In genomic region chr12:31950492-31950891, GRCh38 we compare ENCODE assay signal across 17 cellular contexts. TPM values are rescaled to one million over a fixed set of nuclear protein-coding genes. Genes with fewer than 3 reads are reported as not detected.
DNase-seq lines count a peak whose midpoint lies in the region; ATAC-seq, FAIRE-seq and TF ChIP-seq lines count a peak whose summit lies in the region.
"Had no signal": no experiment of that assay in that cellular context is flagged by ENCODE, and none has a peak within 500 bp of the region (broad histone marks: within the 10 kb centered on the region; RNA-seq: fewer than 3 reads in every experiment).

No MANE protein-coding gene starts in this region.

- FAIRE-seq in HepG2 (lab: Jason Lieb, UNC) (no peak), HTR-8/SVneo (lab: Jason Lieb, UNC) (no peak)
- FAIRE-seq: A549 had no signal

- POLR2A ChIA-PET in HepG2 (lab: Yijun Ruan, JAX) (interaction anchor here (1.0 kb wide), 1 partner anchor 8 kb away, joined by 5 read pairs; the partner anchor contains the start of gene RESF1), T-cell (lab: Charles Lee) (no interaction called here)

- peak overlapping the region; percentile 66 to 82 for H3K27ac Mint-ChIP-seq in T-cell
- peak overlapping the region; percentile 42 for H3K27ac Mint-ChIP-seq in stimulated activated naive B cell treated with anti-CD40 and anti-IgM and Interleukin-4, amounts not matched to agents 10 μg/mL and 1 μg/mL and 100 μg/mL, for 72 hours
- H3K27ac Mint-ChIP-seq: CD14-positive monocyte, HFFc6 had no signal

- H3K4me3 Mint-ChIP-seq in T-cell: no peak overlapping the region
- H3K4me3 Mint-ChIP-seq in stimulated activated naive B cell treated with anti-CD40 and anti-IgM and Interleukin-4, amounts not matched to agents 10 μg/mL and 1 μg/mL and 100 μg/mL, for 72 hours: no peak overlapping the region
- H3K4me3 Mint-ChIP-seq: CD14-positive monocyte, HFFc6 had no signal

- in situ Hi-C loops in HepG2 (cut with HindIII; ENCODE audit: extremely low pct_ligation_motif_present, low pct_unique_long_range_greater_than_20kb): no loop called here
- in situ Hi-C loops in G401 (cut with HindIII; ENCODE audit: low sequenced_read_pairs): no loop called here

- TF ChIP-seq EP300 in HepG2 (IDR thresholded peaks at IDR 0.05; ENCODE audit: low read depth in 2 of 2, low read length in 2 of 2) (no peak), HepG2 (CRISPR knock-in tag; IDR thresholded peaks at IDR 0.05; ENCODE audit: borderline replicate concordance) (no peak)

- H3K36me3 ChIP-seq in right lobe of liver (no peaks in the 10 kb centered on the region), HepG2 (replicated peaks in 1 of 2; ENCODE audit: control insufficient read depth in 1 of 2, insufficient read depth in 2 of 2, low read length in 2 of 2) (no peaks in the 10 kb centered on the region)

- no peaks in the 10 kb centered on the region for H3K79me2 ChIP-seq in HepG2 (ENCODE audit: insufficient read depth, low read length)

- no TSS peak for BruUV-seq in HepG2 (replicated peaks; lab: Mats Ljungman, UMichigan)

- ATAC-seq in right lobe of liver (no peak), HepG2 (no peak), T-cell (replicated peaks in 1 of 4) (no peak)
- ATAC-seq in stimulated activated naive B cell treated with anti-CD40 and anti-IgM and Interleukin-4, amounts not matched to agents 10 μg/mL and 1 μg/mL and 100 μg/mL, for 72 hours (replicated peaks): no peak
- ATAC-seq: A549, Right ventricle myocardium inferior had no signal

- peaks cover 29% of the 10 kb centered on the region for H3K36me3 Mint-ChIP-seq in T-cell
- peaks cover 42 to 63% of the 10 kb centered on the region in 2 donors for H3K36me3 Mint-ChIP-seq in stimulated activated naive B cell treated with anti-CD40 and anti-IgM and Interleukin-4, amounts not matched to agents 10 μg/mL and 1 μg/mL and 100 μg/mL, for 72 hours

- DNase-seq in right lobe of liver (no peak), HepG2 (ENCODE audit: low spot score) (no peak), T-cell (no peak), islet precursor cell (peak; percentile 45), HTR-8/SVneo (ENCODE audit: insufficient read length, low spot score) (no peak), DMS114 treated with DMSO at 0.1 percent for 48 hours (lab: John Stamatoyannopoulos, UW; ENCODE audit: unreplicated experiment) (no peak), G401 (ENCODE audit: low spot score) (no peak)
- DNase-seq in stimulated activated naive B cell treated with anti-CD40 and anti-IgM and Interleukin-4, amounts not matched to agents 10 μg/mL and 1 μg/mL and 100 μg/mL, for 72 hours: no peak
- DNase-seq: DND-41, HFFc6, KG1, NCI-H1092, NCI-H226, NCI-H69 had no signal

- CTCF ChIA-PET in HepG2 (lab: Yijun Ruan, JAX; ENCODE audit: low intra/inter-chr PET ratio, low total read pairs): no interaction called here
- CTCF ChIA-PET in T-cell (lab: Charles Lee): interaction anchor here in 1 of 2 donors (0.7 kb wide), 1 partner anchor 221 kb away, joined by 3 read pairs; no protein-coding TSS in a partner anchor

- no peak overlapping the region for H3K4me2 ChIP-seq in HepG2 (ENCODE audit: low read depth, low read length)
- H3K4me2 ChIP-seq: A549 had no signal

- no peak for TF ChIP-seq RAD21 in HepG2 (CRISPR knock-in tag; IDR thresholded peaks at IDR 0.05)

- H3K27me3 ChIP-seq in right lobe of liver (no peaks in the 10 kb centered on the region), HepG2 (ENCODE audit: control insufficient read depth in 1 of 2, insufficient read depth in 2 of 2, low read length in 2 of 2) (no peaks in the 10 kb centered on the region)

- H3K27ac ChIP-seq in right lobe of liver (peak overlapping the region in 2 of 3 donors; percentile 80), HepG2 (ENCODE audit: extremely low read length, insufficient read depth, low read length) (no peak overlapping the region)
- H3K27ac ChIP-seq: A549 had no signal

- H3K4me1 Mint-ChIP-seq in T-cell: peaks cover 40 to 43% (median 41%) of the 10 kb centered on the region in 3 donors
- H3K4me1 Mint-ChIP-seq in stimulated activated naive B cell treated with anti-CD40 and anti-IgM and Interleukin-4, amounts not matched to agents 10 μg/mL and 1 μg/mL and 100 μg/mL, for 72 hours: peaks cover 34 to 48% of the 10 kb centered on the region in 2 donors

- H3K9me3 ChIP-seq in right lobe of liver (no peaks in the 10 kb centered on the region), HepG2 (ENCODE audit: low read length) (peaks cover 11% of the 10 kb centered on the region; the same call in 1 of the 2 replicates)
- H3K9me3 ChIP-seq: A549 had no signal

- H3K9me3 Mint-ChIP-seq in T-cell: peaks cover 3 to 24% (median 7%) of the 10 kb centered on the region in 3 donors
- H3K9me3 Mint-ChIP-seq in stimulated activated naive B cell treated with anti-CD40 and anti-IgM and Interleukin-4, amounts not matched to agents 10 μg/mL and 1 μg/mL and 100 μg/mL, for 72 hours: peaks cover 24 to 27% of the 10 kb centered on the region in 2 donors

- TF ChIP-seq POLR2A in right lobe of liver (IDR thresholded peaks at IDR 0.05) (no peak), HepG2 (IDR thresholded peaks at IDR 0.05; ENCODE audit: insufficient read depth in 1 of 2, low read depth in 2 of 2, low read length in 2 of 2) (no peak)

- no peak overlapping the region for H3K9ac ChIP-seq in HepG2 (ENCODE audit: insufficient read depth, low read depth, low read length)

- H3K4me3 ChIP-seq in right lobe of liver (no peak overlapping the region), HepG2 (replicated peaks in 1 of 3; ENCODE audit: insufficient read depth in 1 of 3, low read depth in 2 of 3, low read length in 3 of 3) (no peak overlapping the region)
- H3K4me3 ChIP-seq: A549 had no signal

- intact Hi-C loops in right lobe of liver (cut with DNase I) (no loop called here), HepG2 (cut with micrococcal nuclease; ENCODE audit: unreplicated experiment) (no loop called here)

- TF ChIP-seq CTCF in right lobe of liver (IDR thresholded peaks at IDR 0.05): no peak
- TF ChIP-seq CTCF in HepG2 (CRISPR knock-in tag; IDR thresholded peaks at IDR 0.05): no peak

- no peaks in the 10 kb centered on the region for H4K20me1 ChIP-seq in HepG2 (ENCODE audit: insufficient read depth, low read length)

- peaks cover 0 to 18% (median 6%) of the 10 kb centered on the region in 4 donors for H3K4me1 ChIP-seq in right lobe of liver
- peaks cover 28% of the 10 kb centered on the region for H3K4me1 ChIP-seq in HepG2 (ENCODE audit: insufficient read depth, low read length)
- H3K4me1 ChIP-seq: A549 had no signal

- no peaks in the 10 kb centered on the region for H3K27me3 Mint-ChIP-seq in T-cell
- no peaks in the 10 kb centered on the region for H3K27me3 Mint-ChIP-seq in stimulated activated naive B cell treated with anti-CD40 and anti-IgM and Interleukin-4, amounts not matched to agents 10 μg/mL and 1 μg/mL and 100 μg/mL, for 72 hours

- H2AFZ ChIP-seq in HepG2 (ENCODE audit: low read length): no peak overlapping the region

TF ChIP-seq in HepG2, 621 proteins besides CTCF, POLR2A, EP300 and RAD21 (continues in another document):
- TF ChIP-seq ZNF558 (CRISPR knock-in tag; IDR thresholded peaks at IDR 0.05; ENCODE audit: borderline replicate concordance) (no peak), ZNF431 (CRISPR knock-in tag; IDR thresholded peaks at IDR 0.05; ENCODE audit: borderline replicate concordance, low read depth) (no peak)
- TF ChIP-seq, protein P1, sequence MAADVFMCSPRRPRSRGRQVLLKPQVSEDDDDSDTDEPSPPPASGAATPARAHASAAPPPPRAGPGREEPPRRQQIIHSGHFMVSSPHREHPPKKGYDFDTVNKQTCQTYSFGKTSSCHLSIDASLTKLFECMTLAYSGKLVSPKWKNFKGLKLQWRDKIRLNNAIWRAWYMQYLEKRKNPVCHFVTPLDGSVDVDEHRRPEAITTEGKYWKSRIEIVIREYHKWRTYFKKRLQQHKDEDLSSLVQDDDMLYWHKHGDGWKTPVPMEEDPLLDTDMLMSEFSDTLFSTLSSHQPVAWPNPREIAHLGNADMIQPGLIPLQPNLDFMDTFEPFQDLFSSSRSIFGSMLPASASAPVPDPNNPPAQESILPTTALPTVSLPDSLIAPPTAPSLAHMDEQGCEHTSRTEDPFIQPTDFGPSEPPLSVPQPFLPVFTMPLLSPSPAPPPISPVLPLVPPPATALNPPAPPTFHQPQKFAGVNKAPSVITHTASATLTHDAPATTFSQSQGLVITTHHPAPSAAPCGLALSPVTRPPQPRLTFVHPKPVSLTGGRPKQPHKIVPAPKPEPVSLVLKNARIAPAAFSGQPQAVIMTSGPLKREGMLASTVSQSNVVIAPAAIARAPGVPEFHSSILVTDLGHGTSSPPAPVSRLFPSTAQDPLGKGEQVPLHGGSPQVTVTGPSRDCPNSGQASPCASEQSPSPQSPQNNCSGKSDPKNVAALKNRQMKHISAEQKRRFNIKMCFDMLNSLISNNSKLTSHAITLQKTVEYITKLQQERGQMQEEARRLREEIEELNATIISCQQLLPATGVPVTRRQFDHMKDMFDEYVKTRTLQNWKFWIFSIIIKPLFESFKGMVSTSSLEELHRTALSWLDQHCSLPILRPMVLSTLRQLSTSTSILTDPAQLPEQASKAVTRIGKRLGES (CRISPR knock-in tag; IDR thresholded peaks at IDR 0.05; ENCODE audit: borderline replicate concordance): no peak

RNA-seq across cellular contexts. Expression of gene RESF1, which starts 8.7 kb away (rescaled TPM):
- total RNA-seq in right lobe of liver (10 to 100 TPM; 24.0 to 62.5 (median 42.8) TPM), HepG2 (2016; rRNA removed; fragmentation: Illumina TruSeq; extraction: Trizol) (16.8 and 19.6 TPM in 2 replicates), T-cell (100 to 1,000 TPM; 196 to 351 (median 265) TPM)
- 7.5 and 7.6 TPM in 2 replicates for total RNA-seq in HepG2 (2016; cell fraction: cytosol; rRNA removed; fragmentation: Illumina TruSeq; extraction: Trizol; ENCODE audit: low read depth)
- 17.0 and 17.2 TPM in 2 replicates for total RNA-seq in HepG2 (2016; cell fraction: insoluble cytoplasmic fraction; rRNA removed; fragmentation: Illumina TruSeq; extraction: Trizol)
- 14.6 and 16.5 TPM in 2 replicates for total RNA-seq in HepG2 (2016; cell fraction: membrane; rRNA removed; fragmentation: Illumina TruSeq; extraction: Trizol)
- total RNA-seq in HepG2 (2016; cell fraction: nucleus; rRNA removed; fragmentation: Illumina TruSeq; extraction: Trizol): 21.5 and 27.0 TPM in 2 replicates
- 7.9 and 8.1 TPM in 2 replicates for polyA plus RNA-seq in HepG2 (2011; rRNA removed)
- 3.8 and 6.9 TPM in 2 replicates for polyA plus RNA-seq in HepG2 (2011; cell fraction: cytosol; rRNA removed)
- 5.4 and 9.5 TPM in 2 replicates for polyA plus RNA-seq in HepG2 (2011; cell fraction: nucleus; rRNA removed)
- 13.3 and 13.5 TPM in 2 replicates for polyA plus RNA-seq in HepG2 (2012)
- 8.1 and 10.1 TPM in 2 replicates for polyA plus RNA-seq in HepG2 (2016; cell fraction: cytosol; fragmentation: Illumina TruSeq; extraction: Trizol; ENCODE audit: low read depth)
- polyA plus RNA-seq in HepG2 (2016; cell fraction: insoluble cytoplasmic fraction; fragmentation: Illumina TruSeq; extraction: Trizol; ENCODE audit: low read depth): 14.7 and 15.3 TPM in 2 replicates
- 10.7 and 12.4 TPM in 2 replicates for polyA plus RNA-seq in HepG2 (2016; cell fraction: membrane; fragmentation: Illumina TruSeq; extraction: Trizol; ENCODE audit: low read depth)
- polyA plus RNA-seq in HepG2 (2016; cell fraction: nucleus; fragmentation: Illumina TruSeq; extraction: Trizol; ENCODE audit: insufficient read depth, low read depth): 25.7 and 28.8 TPM in 2 replicates
- 4.4 and 8.3 TPM in 2 replicates for polyA minus RNA-seq in HepG2 (2011; rRNA and poly(A)+ RNA removed; ENCODE audit: low replicate concordance)
- 11.1 and 13.0 TPM in 2 replicates for polyA minus RNA-seq in HepG2 (2011; cell fraction: cytosol; rRNA and poly(A)+ RNA removed)
- 25.9 and 43.3 TPM in 2 replicates for polyA minus RNA-seq in HepG2 (2011; cell fraction: nucleus; rRNA and poly(A)+ RNA removed)
- 6.2 and 9.3 TPM in 2 replicates for total RNA-seq in G401 (2014; rRNA removed; shearing (Covaris generic))
